ENCODE assay signal across 8 cellular contexts in genomic region chr2:101001713-101002561, GRCh38. TPM values are rescaled to one million over a fixed set of nuclear protein-coding genes. Genes with fewer than 3 reads are reported as not detected.
DNase-seq lines count a peak whose midpoint lies in the region; ATAC-seq, FAIRE-seq and TF ChIP-seq lines count a peak whose summit lies in the region.

TSS of gene RPL31 (plus strand) at chr2:101002289. CDS start at chr2:101002702, 413 bp downstream.

- no peaks in the 10 kb centered on the region for H3K9me3 ChIP-seq in kidney (ENCODE audit: control insufficient read depth in 1 of 2, low read length in 2 of 2)

- H3K27ac ChIP-seq in kidney (ENCODE audit: low read depth in 2 of 2, low read length in 2 of 2): peak within 1 kb of the TSS; percentile 81 to 85

- DNase-seq in AML-193 (lab: John Stamatoyannopoulos, UW): peak; percentile 69 to 73
- peak; percentile 96 for DNase-seq in NCI-H510A treated with DMSO at 0.1 percent for 48 hours (lab: John Stamatoyannopoulos, UW)
- DNase-seq in activated CD4-positive, alpha-beta T cell treated with anti-CD3 and anti-CD28 coated beads for 24 hours (ENCODE audit: low read depth in 2 of 2): peak; percentile 92 to 96
- DNase-seq in chondrocyte (ENCODE audit: low spot score): peak; percentile 100
- peak; percentile 99 for DNase-seq in kidney
- peak; percentile 98 for DNase-seq in stimulated activated CD4-positive, alpha-beta T cell treated with anti-CD3 and anti-CD28 coated beads, Interleukin-15, amount 100 ng/mL, for 24 hours

- TF ChIP-seq CTCF in chondrocyte (IDR thresholded peaks at IDR 0.05): no peak
- no peak for TF ChIP-seq CTCF in kidney (IDR thresholded peaks at IDR 0.05; ENCODE audit: borderline replicate concordance, extremely low read depth, insufficient read depth)

- H3K9me3 Mint-ChIP-seq in chondrocyte (ENCODE audit: low read depth): no peaks in the 10 kb centered on the region

- peak within 1 kb of the TSS; percentile 90 for H3K4me3 Mint-ChIP-seq in chondrocyte (ENCODE audit: unreplicated experiment)

- H3K27ac Mint-ChIP-seq in chondrocyte (ENCODE audit: unreplicated experiment): peak within 1 kb of the TSS; percentile 96

- peak; percentile 98 for ATAC-seq in HG03439 (IDR thresholded peaks at IDR 0.05; ENCODE audit: unreplicated experiment)

- peak within 1 kb of the TSS; percentile 90 to 95 for H3K4me3 ChIP-seq in kidney (ENCODE audit: low read length in 2 of 2)

- H3K4me1 ChIP-seq in kidney (ENCODE audit: control insufficient read depth in 1 of 2, insufficient read depth in 1 of 2, low read depth in 1 of 2, low read length in 2 of 2): peaks cover 2 to 16% of the 10 kb centered on the region in 2 donors

- H3K36me3 Mint-ChIP-seq in chondrocyte (ENCODE audit: low read depth): peaks cover 28% of the 10 kb centered on the region

- peak; percentile 99 for TF ChIP-seq POLR2A in GM19193 (IDR thresholded peaks at IDR 0.05; ENCODE audit: extremely low read depth, insufficient read depth, insufficient read length)

- H3K9ac ChIP-seq in kidney (ENCODE audit: low read length in 2 of 2): peak within 1 kb of the TSS; percentile 94

- intact Hi-C loops in kidney (cut with DNase I): no loop called here

- peaks cover 20 to 28% of the 10 kb centered on the region in 2 donors for H3K36me3 ChIP-seq in kidney (ENCODE audit: control insufficient read depth in 1 of 2, insufficient read depth in 2 of 2, low read length in 2 of 2)

- no peaks in the 10 kb centered on the region for H3K27me3 Mint-ChIP-seq in chondrocyte (ENCODE audit: low read depth)

- peaks cover 45% of the 10 kb centered on the region for H3K4me1 Mint-ChIP-seq in chondrocyte (ENCODE audit: low read depth)

- no peak for FAIRE-seq in kidney (lab: Jason Lieb, UNC)

RNA-seq across cellular contexts. Expression of gene RPL31, which starts in this region (rescaled TPM):
- 951 to 1,014 TPM (median 979 TPM) in 3 replicates for total RNA-seq in chondrocyte
- 1,182 TPM for total RNA-seq in kidney
- polyA plus RNA-seq in kidney (ENCODE audit: insufficient read depth, low read depth, low replicate concordance): 2,844 TPM

Comparison
In these comparisons a context has a peak if more than half of its experiments do, and no peak if none do; other contexts are left out.
1. Peak in every context shown above with its lines: DNase-seq, ATAC-seq, H3K4me3 ChIP-seq and H3K27ac ChIP-seq.